17 cellular contexts compared by ENCODE assay signal in the genomic region with DNA sequence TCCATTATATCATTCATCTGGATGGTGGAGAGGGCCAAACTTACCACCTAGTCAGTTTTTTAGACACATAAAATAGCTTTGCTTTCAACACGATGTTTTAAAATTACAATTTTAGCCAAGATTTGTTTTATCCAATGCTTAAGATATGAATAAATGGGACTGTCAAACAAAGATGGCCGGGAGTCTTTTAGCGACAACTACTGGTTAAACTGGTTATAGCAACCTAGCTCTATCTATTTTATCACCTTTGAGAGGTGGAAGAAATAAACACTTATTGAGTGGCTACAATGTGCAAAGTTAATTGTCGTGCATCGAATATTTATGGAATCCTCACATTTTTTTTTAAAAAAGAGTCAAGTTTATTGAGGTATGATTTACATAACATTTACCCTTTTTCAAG.
"Had no signal": no experiment of that assay in that cellular context is flagged by ENCODE, and none has a peak within 500 bp of the region (broad histone marks: within the 10 kb centered on the region; RNA-seq: fewer than 3 reads in every experiment).

No MANE protein-coding gene starts in this region.

- H3K27me3 Mint-ChIP-seq: activated CD4-positive, alpha-beta memory T cell treated with anti-CD3 and anti-CD28 coated beads for 36 hours; activated naive CD8-positive, alpha-beta T cell treated with anti-CD3 and anti-CD28 coated beads for 36 hours had no signal

- H3K27ac ChIP-seq: breast epithelium, gastroesophageal sphincter, left lung, sigmoid colon, suprapubic skin, upper lobe of left lung had no signal

- H3K9me3 ChIP-seq: breast epithelium, gastroesophageal sphincter, left lung, sigmoid colon, suprapubic skin, upper lobe of left lung had no signal

- H3K27ac Mint-ChIP-seq: activated CD4-positive, alpha-beta memory T cell treated with anti-CD3 and anti-CD28 coated beads for 36 hours; activated naive CD8-positive, alpha-beta T cell treated with anti-CD3 and anti-CD28 coated beads for 36 hours; activated T-cell treated with anti-CD3 and anti-CD28 coated beads, Interleukin-2, amount 50 U/mL, for 72 hours; memory B cell; nephron progenitor cell had no signal

- H3K4me1 Mint-ChIP-seq: activated naive CD8-positive, alpha-beta T cell treated with anti-CD3 and anti-CD28 coated beads for 36 hours; memory B cell had no signal

- H3K4me3 ChIP-seq: breast epithelium, gastroesophageal sphincter, left lung, sigmoid colon, suprapubic skin, upper lobe of left lung had no signal

- H3K4me1 ChIP-seq: breast epithelium, gastroesophageal sphincter, left lung, sigmoid colon, suprapubic skin, upper lobe of left lung had no signal

- H3K36me3 ChIP-seq: breast epithelium, gastroesophageal sphincter, left lung, sigmoid colon, suprapubic skin, upper lobe of left lung had no signal

- H3K27me3 ChIP-seq: breast epithelium, gastroesophageal sphincter, left lung, sigmoid colon, suprapubic skin, upper lobe of left lung had no signal

- H3K4me3 Mint-ChIP-seq: activated CD4-positive, alpha-beta memory T cell treated with anti-CD3 and anti-CD28 coated beads for 36 hours; activated naive CD8-positive, alpha-beta T cell treated with anti-CD3 and anti-CD28 coated beads for 36 hours; activated T-cell treated with anti-CD3 and anti-CD28 coated beads, Interleukin-2, amount 50 U/mL, for 72 hours; memory B cell; nephron progenitor cell had no signal

- DNase-seq: activated CD4-positive, alpha-beta memory T cell treated with anti-CD3 and anti-CD28 coated beads for 36 hours; activated CD4-positive, alpha-beta T cell treated with anti-CD3 and anti-CD28 coated beads for 1 hour; activated CD8-positive, alpha-beta memory T cell treated with anti-CD3 and anti-CD28 coated beads, Interleukin-2, amount 50 U/mL, for 4 hours; activated gamma-delta T cell treated with Interleukin-2 at 50 U/mL for 16 hours; activated naive CD8-positive, alpha-beta T cell treated with anti-CD3 and anti-CD28 coated beads for 36 hours; activated T-cell treated with anti-CD3 and anti-CD28 coated beads, Interleukin-2, amount 50 U/mL, for 72 hours; left lung; nephron progenitor cell; sigmoid colon; stimulated activated CD4-positive, alpha-beta T cell treated with anti-CD3 and anti-CD28 coated beads, Interleukin-12 subunit alpha, Interleukin-12 subunit beta, amount 100 ng/mL, for 4 hours; stimulated activated CD8-positive, alpha-beta memory T cell treated with anti-CD3 and anti-CD28 coated beads, Interleukin-4, amount 100 ng/mL, for 48 hours; stimulated activated naive CD8-positive, alpha-beta T cell treated with anti-CD3 and anti-CD28 coated beads, Interleukin-15, Interleukin-2, amounts not matched to agents 100 U/mL and 50 U/mL, for 24 hours had no signal

- ATAC-seq: activated T-cell treated with anti-CD3 and anti-CD28 coated beads, Interleukin-2, amount 50 U/mL, for 72 hours; gastroesophageal sphincter; left lung; stimulated activated naive CD8-positive, alpha-beta T cell treated with anti-CD3 and anti-CD28 coated beads, Interleukin-15, Interleukin-2, amounts not matched to agents 100 U/mL and 50 U/mL, for 24 hours had no signal
